ENCODE assay signal across 27 cellular contexts in genomic region chr3:53157974-53158580, GRCh38. TPM values are rescaled to one million over a fixed set of nuclear protein-coding genes. Genes with fewer than 3 reads are reported as not detected.
DNase-seq lines count a peak whose midpoint lies in the region; ATAC-seq and TF ChIP-seq lines count a peak whose summit lies in the region.
"Had no signal": no experiment of that assay in that cellular context is flagged by ENCODE, and none has a peak within 500 bp of the region (broad histone marks: within the 10 kb centered on the region; RNA-seq: fewer than 3 reads in every experiment).

No MANE protein-coding gene starts in this region.

- H3K9me3 Mint-ChIP-seq in CD14-positive monocyte (peaks cover 0 to 3% (median 0%) of the 10 kb centered on the region in 7 donors), progenitor cell of endocrine pancreas (ENCODE audit: low read depth) (no peaks in the 10 kb centered on the region)
- H3K9me3 Mint-ChIP-seq: activated CD4-positive, alpha-beta T cell treated with anti-CD3 and anti-CD28 coated beads, Interleukin-2, amount 10 ng/mL, durations not matched to agents 7 days and 5 days; activated naive CD4-positive, alpha-beta T cell treated with anti-CD3 and anti-CD28 coated beads for 36 hours; HFFc6; WTC11 had no signal

- H3K9me3 ChIP-seq in Peyer's patch (no peaks in the 10 kb centered on the region), mucosa of rectum (ENCODE audit: control insufficient read depth in 2 of 2, low read length in 2 of 2) (no peaks in the 10 kb centered on the region), tibial nerve (no peaks in the 10 kb centered on the region)
- H3K9me3 ChIP-seq: esophagus squamous epithelium, right atrium auricular region, spleen had no signal

- H3K9ac ChIP-seq in mucosa of rectum (ENCODE audit: low read depth in 1 of 2, low read length in 2 of 2) = peak overlapping the region in 1 of 2 donors; percentile 18
- H3K9ac ChIP-seq: GM23248 had no signal

- TF ChIP-seq POLR2A in Peyer's patch (IDR thresholded peaks at IDR 0.05) = no peak
- TF ChIP-seq POLR2A in tibial nerve (IDR thresholded peaks at IDR 0.05) = no peak

- H3K27me3 ChIP-seq in Peyer's patch = no peaks in the 10 kb centered on the region
- H3K27me3 ChIP-seq in mucosa of rectum (ENCODE audit: control insufficient read depth in 2 of 2, insufficient read depth in 2 of 2, low read length in 2 of 2) = no peaks in the 10 kb centered on the region
- H3K27me3 ChIP-seq in tibial nerve = peaks cover 0 to 17% of the 10 kb centered on the region in 2 donors
- H3K27me3 ChIP-seq: right atrium auricular region had no signal

- H3K36me3 Mint-ChIP-seq in CD14-positive monocyte (peaks cover 3 to 4% of the 10 kb centered on the region in 2 donors), progenitor cell of endocrine pancreas (ENCODE audit: insufficient read depth) (no peaks in the 10 kb centered on the region)
- H3K36me3 Mint-ChIP-seq: activated CD8-positive, alpha-beta memory T cell treated with anti-CD3 and anti-CD28 coated beads, Interleukin-2, amount 10 ng/mL, durations not matched to agents 7 days and 5 days; WTC11 had no signal

- DNase-seq in CD14-positive monocyte (ENCODE audit: low spot score) (no peak), Peyer's patch (no peak), progenitor cell of endocrine pancreas (ENCODE audit: low spot score, unreplicated experiment) (no peak), tibial nerve (ENCODE audit: low spot score in 2 of 2) (no peak), SHP77 (lab: John Stamatoyannopoulos, UW) (no peak)
- no peak for DNase-seq in activated CD8-positive, alpha-beta memory T cell treated with anti-CD3 and anti-CD28 coated beads, Interleukin-2, amount 50 U/mL, for 48 hours
- DNase-seq: activated CD4-positive, alpha-beta T cell treated with anti-CD3 and anti-CD28 coated beads, Interleukin-2, amount 10 ng/mL, durations not matched to agents 7 days and 5 days; activated CD8-positive, alpha-beta memory T cell treated with anti-CD3 and anti-CD28 coated beads, Interleukin-2, amount 10 ng/mL, durations not matched to agents 7 days and 5 days; activated naive CD4-positive, alpha-beta T cell treated with anti-CD3 and anti-CD28 coated beads for 36 hours; effector memory CD4-positive, alpha-beta T cell; esophagus squamous epithelium; foreskin melanocyte; GM23248; HFFc6; mesenchymal stem cell; NCI-H1092 treated with DMSO at 0.1 percent for 48 hours; NCI-H2029 treated with DMSO at 0.1 percent for 48 hours; NCI-H526; SIG-M5; spleen; SW 1271; T1000 had no signal

- no peak overlapping the region for H3K4me3 ChIP-seq in Peyer's patch
- no peak overlapping the region for H3K4me3 ChIP-seq in mucosa of rectum (ENCODE audit: low read length in 2 of 2)
- no peak overlapping the region for H3K4me3 ChIP-seq in tibial nerve
- H3K4me3 ChIP-seq: esophagus squamous epithelium, GM23248, right atrium auricular region, spleen had no signal

- H3K4me3 Mint-ChIP-seq in CD14-positive monocyte (peak overlapping the region in 1 of 2 donors; percentile 51), progenitor cell of endocrine pancreas (ENCODE audit: low read depth) (no peak overlapping the region)
- H3K4me3 Mint-ChIP-seq: activated CD4-positive, alpha-beta T cell treated with anti-CD3 and anti-CD28 coated beads, Interleukin-2, amount 10 ng/mL, durations not matched to agents 7 days and 5 days; activated CD8-positive, alpha-beta memory T cell treated with anti-CD3 and anti-CD28 coated beads, Interleukin-2, amount 10 ng/mL, durations not matched to agents 7 days and 5 days; activated naive CD4-positive, alpha-beta T cell treated with anti-CD3 and anti-CD28 coated beads for 36 hours; HFFc6; WTC11 had no signal

- 59 to 68% methylated on average over 3 of the region's 3 CpGs for WGBS in tibial nerve, 2 donors

- peak overlapping the region in 3 of 4 donors; percentile 96 to 98 (median 96) for H3K27ac ChIP-seq in Peyer's patch
- peak overlapping the region; percentile 94 for H3K27ac ChIP-seq in mucosa of rectum (ENCODE audit: low read depth in 2 of 2, low read length in 2 of 2)
- H3K27ac ChIP-seq in tibial nerve = peak overlapping the region in 1 of 4 donors; percentile 25
- H3K27ac ChIP-seq: esophagus squamous epithelium, GM23248, right atrium auricular region had no signal

- peaks cover 10 to 26% (median 18%) of the 10 kb centered on the region in 3 donors for H3K27me3 Mint-ChIP-seq in CD14-positive monocyte (ENCODE audit: low read depth in 3 of 3)
- peaks cover 5% of the 10 kb centered on the region for H3K27me3 Mint-ChIP-seq in progenitor cell of endocrine pancreas

- intact Hi-C loops in CD14-positive monocyte (cut with micrococcal nuclease) = loop anchor here in 1 of 2 donors (2.0 kb wide), 1 partner anchor 15 kb away; no protein-coding TSS in a partner anchor

- TF ChIP-seq CTCF in CD14-positive monocyte (IDR thresholded peaks at IDR 0.05) = no peak
- no peak for TF ChIP-seq CTCF in Peyer's patch (IDR thresholded peaks at IDR 0.05)
- no peak for TF ChIP-seq CTCF in progenitor cell of endocrine pancreas (IDR thresholded peaks at IDR 0.05; ENCODE audit: unreplicated experiment)
- TF ChIP-seq CTCF in tibial nerve (IDR thresholded peaks at IDR 0.05) = no peak

- no peak for TF ChIP-seq EP300 in tibial nerve (IDR thresholded peaks at IDR 0.05)

- H3K4me1 Mint-ChIP-seq in CD14-positive monocyte (peaks cover 54% of the 10 kb centered on the region), progenitor cell of endocrine pancreas (ENCODE audit: low read depth) (peaks cover 43% of the 10 kb centered on the region)

- ATAC-seq in HG03175 (IDR thresholded peaks at IDR 0.05; ENCODE audit: unreplicated experiment) = no peak
- ATAC-seq: activated CD8-positive, alpha-beta memory T cell treated with anti-CD3 and anti-CD28 coated beads, Interleukin-2, amount 10 ng/mL, durations not matched to agents 7 days and 5 days; Panc1; WTC11 had no signal

- H3K27ac Mint-ChIP-seq in CD14-positive monocyte (peak overlapping the region in 4 of 7 donors; percentile 40 to 84 (median 78)), progenitor cell of endocrine pancreas (peak overlapping the region; percentile 29)
- H3K27ac Mint-ChIP-seq: activated CD4-positive, alpha-beta T cell treated with anti-CD3 and anti-CD28 coated beads, Interleukin-2, amount 10 ng/mL, durations not matched to agents 7 days and 5 days; activated CD8-positive, alpha-beta memory T cell treated with anti-CD3 and anti-CD28 coated beads, Interleukin-2, amount 10 ng/mL, durations not matched to agents 7 days and 5 days; activated naive CD4-positive, alpha-beta T cell treated with anti-CD3 and anti-CD28 coated beads for 36 hours; HFFc6; WTC11 had no signal

- peaks cover 6 to 56% (median 17%) of the 10 kb centered on the region in 4 donors for H3K4me1 ChIP-seq in Peyer's patch
- H3K4me1 ChIP-seq in mucosa of rectum (ENCODE audit: control insufficient read depth in 2 of 2, insufficient read depth in 2 of 2, low read length in 2 of 2) = peaks cover 69 to 80% of the 10 kb centered on the region in 2 donors
- peaks cover 0 to 55% (median 16%) of the 10 kb centered on the region in 4 donors for H3K4me1 ChIP-seq in tibial nerve

- H3K36me3 ChIP-seq in Peyer's patch (no peaks in the 10 kb centered on the region), mucosa of rectum (ENCODE audit: control insufficient read depth in 2 of 2, insufficient read depth in 2 of 2, low read length in 2 of 2) (no peaks in the 10 kb centered on the region), tibial nerve (no peaks in the 10 kb centered on the region)
- H3K36me3 ChIP-seq: esophagus squamous epithelium, right atrium auricular region, spleen had no signal

RNA-seq across cellular contexts. Expression of gene PRKCD, which starts 2.9 kb away (rescaled TPM):
- 100 to 1,000 TPM; 123 to 158 TPM for polyA plus RNA-seq in CD14-positive monocyte
- total RNA-seq in Peyer's patch (10 to 100 TPM; 36.3 to 73.1 (median 70.6) TPM), progenitor cell of endocrine pancreas (45.1 and 45.8 TPM in 2 replicates), tibial nerve (10 to 100 TPM; 13.5 to 30.6 (median 19.9) TPM)

RNA-seq across cellular contexts. Expression of gene RFT1, which starts 27.8 kb away (rescaled TPM):
- 10 to 100 TPM; 25.6 to 34.9 TPM for polyA plus RNA-seq in CD14-positive monocyte
- total RNA-seq in Peyer's patch = 10 to 100 TPM in 3 of 4 donors, 1 to 10 TPM in 1; 9.0 to 19.8 (median 10.8) TPM
- total RNA-seq in progenitor cell of endocrine pancreas = 22.0 and 22.5 TPM in 2 replicates
- total RNA-seq in tibial nerve = 10 to 100 TPM; 12.0 to 18.6 (median 14.6) TPM
